Comparison of ENCODE assay signal across 19 cellular contexts in the genomic region with DNA sequence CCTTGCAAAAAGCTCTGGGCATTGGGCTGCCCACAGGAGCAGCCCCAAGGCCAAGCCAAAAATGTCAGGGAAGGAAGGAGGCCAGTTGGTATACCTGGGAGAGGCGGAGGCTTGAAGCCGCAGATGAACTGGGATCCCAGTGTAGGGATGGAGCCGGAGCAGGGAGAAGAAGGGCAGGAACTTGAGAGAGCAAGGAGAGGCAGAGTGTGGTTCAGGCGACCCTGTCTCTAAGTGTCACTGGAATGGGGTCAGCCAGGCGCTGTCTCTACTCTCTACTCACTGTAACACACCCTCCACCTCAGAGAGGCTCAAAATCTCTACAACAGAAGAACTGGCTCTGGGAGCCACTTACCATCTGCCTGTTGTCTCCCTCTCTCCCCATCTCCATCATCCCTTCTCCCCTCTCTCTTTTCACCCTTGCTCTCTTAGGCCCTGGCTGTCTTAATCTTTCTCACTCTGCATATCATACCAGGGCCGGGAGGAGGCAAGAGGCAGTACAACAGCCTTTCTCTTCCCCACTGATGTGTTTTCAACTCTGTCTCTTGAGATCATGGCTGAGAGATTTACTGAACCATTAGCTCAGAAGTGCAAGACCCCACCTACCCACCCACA.
"Had no signal": no experiment of that assay in that cellular context is flagged by ENCODE, and none has a peak within 500 bp of the region (broad histone marks: within the 10 kb centered on the region; RNA-seq: fewer than 3 reads in every experiment).

No MANE protein-coding gene starts in this region.

- H3K36me3 Mint-ChIP-seq: activated naive CD8-positive, alpha-beta T cell; memory B cell; naive B cell; T-cell had no signal

- DNase-seq: activated B cell treated with CpG ODN at 0.5 μM for 24 hours; activated CD4-positive, alpha-beta T cell treated with anti-CD3 and anti-CD28 coated beads, Interleukin-2, amount 10 ng/mL, durations not matched to agents 24 days and 14 days; activated CD8-positive, alpha-beta memory T cell treated with anti-CD3 and anti-CD28 coated beads for 24 hours; activated gamma-delta T cell treated with Interleukin-2 at 50 U/mL for 16 hours; dermis blood vessel endothelial cell; effector memory CD8-positive, alpha-beta T cell; foreskin keratinocyte; hippocampal formation; mucosa of descending colon; naive B cell; pancreas; right lobe of liver; stimulated activated CD4-positive, alpha-beta T cell treated with anti-CD3 and anti-CD28 coated beads, Interleukin-4, amount 100 ng/mL, for 1 hour; T-cell; upper lobe of right lung had no signal

- H3K27ac Mint-ChIP-seq: activated B cell treated with CpG ODN at 0.5 μM for 24 hours; activated CD4-positive, alpha-beta T cell treated with anti-CD3 and anti-CD28 coated beads, Interleukin-2, amount 10 ng/mL, durations not matched to agents 24 days and 14 days; activated naive CD8-positive, alpha-beta T cell; activated T-helper 1 cell treated with anti-CD3 and anti-CD28 coated beads, Interleukin-12 subunit alpha, Interleukin-12 subunit beta, Interleukin-2, Interleukin-4 antibody, amounts not matched to agents 30 ng/mL and 10 ng/mL and 1 ng/mL, durations not matched to agents 14 hours and 24 hours and 36 hours; effector memory CD8-positive, alpha-beta T cell; memory B cell; naive B cell; T-cell had no signal

- H3K4me3 Mint-ChIP-seq: activated B cell treated with CpG ODN at 0.5 μM for 24 hours; activated CD4-positive, alpha-beta T cell treated with anti-CD3 and anti-CD28 coated beads, Interleukin-2, amount 10 ng/mL, durations not matched to agents 24 days and 14 days; activated naive CD8-positive, alpha-beta T cell; activated T-helper 1 cell treated with anti-CD3 and anti-CD28 coated beads, Interleukin-12 subunit alpha, Interleukin-12 subunit beta, Interleukin-2, Interleukin-4 antibody, amounts not matched to agents 30 ng/mL and 10 ng/mL and 1 ng/mL, durations not matched to agents 14 hours and 24 hours and 36 hours; effector memory CD8-positive, alpha-beta T cell; memory B cell; naive B cell; T-cell had no signal

- H3K9me3 Mint-ChIP-seq: activated B cell treated with CpG ODN at 0.5 μM for 24 hours; activated CD4-positive, alpha-beta T cell treated with anti-CD3 and anti-CD28 coated beads, Interleukin-2, amount 10 ng/mL, durations not matched to agents 24 days and 14 days; activated T-helper 1 cell treated with anti-CD3 and anti-CD28 coated beads, Interleukin-12 subunit alpha, Interleukin-12 subunit beta, Interleukin-2, Interleukin-4 antibody, amounts not matched to agents 30 ng/mL and 10 ng/mL and 1 ng/mL, durations not matched to agents 14 hours and 24 hours and 36 hours; effector memory CD8-positive, alpha-beta T cell; memory B cell; naive B cell; T-cell had no signal

- ATAC-seq: effector memory CD8-positive, alpha-beta T cell; foreskin keratinocyte; mucosa of descending colon; pancreas; SK-N-SH treated with all-trans-retinoic acid at 6 μM for 48 hours; T-cell; upper lobe of right lung had no signal

- H3K4me1 Mint-ChIP-seq: activated B cell treated with CpG ODN at 0.5 μM for 24 hours; activated CD4-positive, alpha-beta T cell treated with anti-CD3 and anti-CD28 coated beads, Interleukin-2, amount 10 ng/mL, durations not matched to agents 24 days and 14 days; memory B cell had no signal

- H3K27me3 Mint-ChIP-seq: activated B cell treated with CpG ODN at 0.5 μM for 24 hours; activated naive CD8-positive, alpha-beta T cell; effector memory CD8-positive, alpha-beta T cell; memory B cell; naive B cell; T-cell had no signal
